10 cellular contexts compared by ENCODE assay signal in the genomic region with DNA sequence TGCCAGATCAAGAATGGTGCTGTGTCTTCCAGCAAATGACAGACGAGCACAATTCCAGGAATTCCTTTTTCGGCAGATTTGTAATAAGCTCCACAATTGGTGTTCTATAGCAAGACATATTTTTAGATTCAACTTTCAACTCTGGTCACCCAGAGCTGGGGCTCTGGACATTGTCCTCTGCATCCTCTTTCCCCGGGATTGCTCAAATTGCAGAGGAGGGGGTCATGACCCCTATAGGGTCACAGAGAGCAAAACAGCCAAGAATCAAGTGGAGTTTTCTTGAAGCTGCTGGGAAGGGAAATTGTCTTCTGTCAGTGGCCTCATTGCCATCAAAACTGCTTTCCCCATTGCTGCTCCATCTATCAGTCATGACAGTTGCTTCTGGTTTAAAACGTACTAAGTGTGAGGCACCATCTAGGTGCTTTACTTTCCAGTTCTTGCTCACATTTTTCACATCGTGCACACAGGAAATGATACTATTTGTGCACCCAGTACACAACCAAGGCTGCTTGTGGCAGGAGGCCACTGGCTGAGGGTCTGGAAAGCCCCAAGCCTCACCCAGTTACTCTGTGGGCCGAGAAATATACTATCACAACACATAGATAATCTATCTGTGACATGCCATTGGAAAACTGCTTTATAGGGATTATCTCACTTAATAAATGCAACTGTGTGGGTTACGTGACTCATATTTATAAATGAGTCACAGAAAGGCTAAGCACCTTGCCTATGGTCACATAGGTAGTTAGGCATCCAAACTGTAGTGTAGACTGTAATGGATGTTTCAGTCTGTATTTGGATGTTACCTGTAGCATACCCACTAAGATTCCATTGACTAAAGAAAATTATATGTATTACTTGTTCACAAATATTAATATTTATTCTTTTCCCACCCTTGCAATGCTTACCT.
DNase-seq lines count a peak whose midpoint lies in the region; ATAC-seq and TF ChIP-seq lines count a peak whose summit lies in the region.
"Had no signal": no experiment of that assay in that cellular context is flagged by ENCODE, and none has a peak within 500 bp of the region (broad histone marks: within the 10 kb centered on the region; RNA-seq: fewer than 3 reads in every experiment).

No MANE protein-coding gene starts in this region.

- ATAC-seq in GM18502 (IDR thresholded peaks at IDR 0.05; ENCODE audit: poor library complexity, unreplicated experiment) (peak; percentile 90), GM19025 (IDR thresholded peaks at IDR 0.05; ENCODE audit: low read depth, unreplicated experiment) (peak; percentile 66), HG03135 (IDR thresholded peaks at IDR 0.05; ENCODE audit: unreplicated experiment) (peak; percentile 75), GM21529 (IDR thresholded peaks at IDR 0.05; ENCODE audit: unreplicated experiment) (no peak)

- no peak overlapping the region for H3K4me3 ChIP-seq in epithelial cell of esophagus (ENCODE audit: low read length)
- H3K4me3 ChIP-seq: tibial nerve had no signal

- TF ChIP-seq CTCF in epithelial cell of esophagus (IDR thresholded peaks at IDR 0.05; ENCODE audit: insufficient read depth, low read depth, low read length, missing control alignments), result no peak

- peak; percentile 67 for DNase-seq in epithelial cell of esophagus (ENCODE audit: low read depth)
- no peak for DNase-seq in NCI-H524 treated with DMSO at 0.1 percent for 48 hours (lab: John Stamatoyannopoulos, UW)
- no peak for DNase-seq in NCI-H187 (lab: John Stamatoyannopoulos, UW)
- DNase-seq: activated CD4-positive, alpha-beta T cell treated with anti-CD3 and anti-CD28 coated beads, Interleukin-2, amount 50 U/mL, for 1 hour; hippocampal formation had no signal
